ENCODE assay signal across 1 cellular context in the genomic region with DNA sequence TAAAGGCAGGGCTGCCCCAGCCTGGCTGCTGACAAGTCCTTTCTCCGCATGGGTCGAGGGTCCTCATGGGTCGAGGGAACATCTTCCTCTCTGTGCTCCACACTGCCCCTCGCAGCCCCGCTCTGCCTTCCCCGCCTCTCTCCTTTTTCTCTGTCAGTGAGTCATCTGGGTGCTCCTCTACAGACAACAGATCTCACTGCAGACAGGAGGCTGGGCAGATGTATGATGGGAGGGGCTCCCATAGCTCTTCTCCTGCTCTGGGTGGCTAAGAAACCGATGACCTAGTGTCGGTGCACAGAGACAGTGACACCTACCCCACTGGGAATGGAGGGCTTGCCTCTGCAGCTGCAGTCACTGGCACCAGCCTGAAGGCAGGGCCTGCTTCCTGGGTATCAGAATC.
TF ChIP-seq lines count a peak whose summit lies in the region.

No MANE protein-coding gene starts in this region.

TF ChIP-seq in WTC11, 78 proteins besides CTCF, POLR2A, EP300 and RAD21 (continued from another document):
- TF ChIP-seq, protein P1, sequence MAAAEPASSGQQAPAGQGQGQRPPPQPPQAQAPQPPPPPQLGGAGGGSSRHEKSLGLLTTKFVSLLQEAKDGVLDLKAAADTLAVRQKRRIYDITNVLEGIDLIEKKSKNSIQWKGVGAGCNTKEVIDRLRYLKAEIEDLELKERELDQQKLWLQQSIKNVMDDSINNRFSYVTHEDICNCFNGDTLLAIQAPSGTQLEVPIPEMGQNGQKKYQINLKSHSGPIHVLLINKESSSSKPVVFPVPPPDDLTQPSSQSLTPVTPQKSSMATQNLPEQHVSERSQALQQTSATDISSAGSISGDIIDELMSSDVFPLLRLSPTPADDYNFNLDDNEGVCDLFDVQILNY (CRISPR knock-in tag; IDR thresholded peaks at IDR 0.05) = no peak
- TF ChIP-seq ZNF219 (CRISPR knock-in tag; IDR thresholded peaks at IDR 0.05; ENCODE audit: borderline replicate concordance) (no peak), SP1 (CRISPR knock-in tag; conservative IDR thresholded peaks at IDR 0.05) (no peak), ZNF396 (CRISPR knock-in tag; IDR thresholded peaks at IDR 0.05; ENCODE audit: borderline replicate concordance) (no peak), ZNF232 (CRISPR knock-in tag; IDR thresholded peaks at IDR 0.05) (no peak)
- TF ChIP-seq, protein P2, sequence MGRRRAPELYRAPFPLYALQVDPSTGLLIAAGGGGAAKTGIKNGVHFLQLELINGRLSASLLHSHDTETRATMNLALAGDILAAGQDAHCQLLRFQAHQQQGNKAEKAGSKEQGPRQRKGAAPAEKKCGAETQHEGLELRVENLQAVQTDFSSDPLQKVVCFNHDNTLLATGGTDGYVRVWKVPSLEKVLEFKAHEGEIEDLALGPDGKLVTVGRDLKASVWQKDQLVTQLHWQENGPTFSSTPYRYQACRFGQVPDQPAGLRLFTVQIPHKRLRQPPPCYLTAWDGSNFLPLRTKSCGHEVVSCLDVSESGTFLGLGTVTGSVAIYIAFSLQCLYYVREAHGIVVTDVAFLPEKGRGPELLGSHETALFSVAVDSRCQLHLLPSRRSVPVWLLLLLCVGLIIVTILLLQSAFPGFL (CRISPR knock-in tag; IDR thresholded peaks at IDR 0.05; ENCODE audit: borderline replicate concordance) = no peak
- TF ChIP-seq, protein P3, sequence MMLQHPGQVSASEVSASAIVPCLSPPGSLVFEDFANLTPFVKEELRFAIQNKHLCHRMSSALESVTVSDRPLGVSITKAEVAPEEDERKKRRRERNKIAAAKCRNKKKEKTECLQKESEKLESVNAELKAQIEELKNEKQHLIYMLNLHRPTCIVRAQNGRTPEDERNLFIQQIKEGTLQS (CRISPR knock-in tag; conservative IDR thresholded peaks at IDR 0.05) = no peak
- TF ChIP-seq, protein P4, sequence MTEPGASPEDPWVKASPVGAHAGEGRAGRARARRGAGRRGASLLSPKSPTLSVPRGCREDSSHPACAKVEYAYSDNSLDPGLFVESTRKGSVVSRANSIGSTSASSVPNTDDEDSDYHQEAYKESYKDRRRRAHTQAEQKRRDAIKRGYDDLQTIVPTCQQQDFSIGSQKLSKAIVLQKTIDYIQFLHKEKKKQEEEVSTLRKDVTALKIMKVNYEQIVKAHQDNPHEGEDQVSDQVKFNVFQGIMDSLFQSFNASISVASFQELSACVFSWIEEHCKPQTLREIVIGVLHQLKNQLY (CRISPR knock-in tag; IDR thresholded peaks at IDR 0.05) = no peak
